Comparison of ENCODE assay signal across 8 cellular contexts in the genomic region with DNA sequence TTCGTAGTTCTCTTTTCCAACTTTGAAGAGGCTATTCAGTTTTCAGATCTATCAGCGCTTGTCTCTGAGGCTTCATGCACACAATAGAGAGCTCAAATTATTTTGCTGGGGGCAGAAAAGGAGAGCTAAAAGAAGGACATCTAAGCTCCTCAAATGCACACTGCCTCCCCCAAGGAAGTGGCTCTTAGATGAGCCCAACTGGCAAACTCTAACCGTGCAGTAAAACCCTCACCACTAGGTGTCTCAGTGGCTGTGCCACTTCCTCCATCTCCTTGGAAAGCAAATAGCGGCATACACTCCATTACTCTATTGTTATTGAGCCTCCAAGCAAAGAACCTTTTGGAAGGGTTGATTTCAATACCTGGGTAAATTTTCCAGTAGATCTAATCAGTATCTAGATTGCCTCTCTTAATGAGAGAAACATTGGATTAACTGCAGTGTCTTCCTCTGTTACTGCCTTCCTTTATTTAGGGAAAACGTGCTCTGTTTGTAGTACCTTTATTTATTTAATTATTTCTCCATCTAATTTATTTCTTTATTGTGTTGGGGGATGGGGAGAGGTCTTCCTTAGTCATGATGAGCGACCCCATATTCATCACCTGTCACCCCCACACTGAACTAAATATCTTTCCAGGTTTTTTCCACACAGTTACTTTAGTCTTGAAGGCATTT.
DNase-seq lines count a peak whose midpoint lies in the region; ATAC-seq and TF ChIP-seq lines count a peak whose summit lies in the region.

No MANE protein-coding gene starts in this region.

- CTCF ChIA-PET in HEK293T (lab: Yijun Ruan, JAX), result interaction anchor here (0.5 to 1.6 kb wide), 7 partner anchors 9 to 168 kb away, joined by 3 to 9 read pairs (median 4); partner anchors contain the start of gene SFPQ

- H3K4me3 ChIP-seq in astrocyte of the spinal cord (ENCODE audit: low read depth, low read length) (no peak overlapping the region), skeletal muscle cell (ENCODE audit: low read depth, low read length) (no peak overlapping the region)

- TF ChIP-seq CTCF in astrocyte of the spinal cord (IDR thresholded peaks at IDR 0.05; ENCODE audit: low read depth, low read length), result peak; percentile 94

- POLR2A ChIA-PET in HEK293T (lab: Yijun Ruan, JAX), result interaction anchor here (1.1 to 1.7 kb wide), 2 partner anchors 9 to 567 kb away, joined by 4 to 17 read pairs; partner anchors contain the start of genes CLSPN and SFPQ

- no peak for ATAC-seq in HG03439 (IDR thresholded peaks at IDR 0.05; ENCODE audit: unreplicated experiment)

- DNase-seq in DMS53 treated with DMSO at 0.1 percent for 48 hours (lab: John Stamatoyannopoulos, UW; ENCODE audit: unreplicated experiment) (peak; percentile 84), HEK293T (ENCODE audit: extremely low spot score) (peak; percentile 70), NCI-H1930 (lab: John Stamatoyannopoulos, UW) (peak; percentile 80 to 81), T-helper 9 cell (peak; percentile 43), astrocyte of the spinal cord (ENCODE audit: low read depth, low spot score) (peak; percentile 88), hypothalamus (lab: John Stamatoyannopoulos, UW) (peak in 40 of 51 donors; percentile 1 to 79 (median 42)), skeletal muscle cell (ENCODE audit: low read depth) (peak; percentile 39)

- in situ Hi-C loops in astrocyte of the spinal cord (cut with HindIII; ENCODE audit: low sequenced_read_pairs), result no loop called here

TF ChIP-seq in HEK293T, 16 proteins besides CTCF, POLR2A, EP300 and RAD21:
- TF ChIP-seq LEF1 (IDR thresholded peaks at IDR 0.05; ENCODE audit: borderline replicate concordance) (no peak), TARDBP (IDR thresholded peaks at IDR 0.05) (no peak), SUZ12 (IDR thresholded peaks at IDR 0.05) (no peak), ARNT (IDR thresholded peaks at IDR 0.05) (no peak), ZNF384 (IDR thresholded peaks at IDR 0.05) (no peak), NFRKB (IDR thresholded peaks at IDR 0.05) (no peak), FOXK2 (IDR thresholded peaks at IDR 0.05) (no peak), BHLHE40 (IDR thresholded peaks at IDR 0.05; ENCODE audit: borderline replicate concordance) (no peak), ELF4 (IDR thresholded peaks at IDR 0.05) (no peak), L3MBTL2 (conservative IDR thresholded peaks at IDR 0.05) (no peak), FOXA1 (IDR thresholded peaks at IDR 0.05) (no peak), SP1 (IDR thresholded peaks at IDR 0.05) (no peak), CTBP1 (IDR thresholded peaks at IDR 0.05; ENCODE audit: borderline replicate concordance) (no peak), FOXM1 (IDR thresholded peaks at IDR 0.05; ENCODE audit: borderline replicate concordance) (no peak)
- TF ChIP-seq, protein P1, sequence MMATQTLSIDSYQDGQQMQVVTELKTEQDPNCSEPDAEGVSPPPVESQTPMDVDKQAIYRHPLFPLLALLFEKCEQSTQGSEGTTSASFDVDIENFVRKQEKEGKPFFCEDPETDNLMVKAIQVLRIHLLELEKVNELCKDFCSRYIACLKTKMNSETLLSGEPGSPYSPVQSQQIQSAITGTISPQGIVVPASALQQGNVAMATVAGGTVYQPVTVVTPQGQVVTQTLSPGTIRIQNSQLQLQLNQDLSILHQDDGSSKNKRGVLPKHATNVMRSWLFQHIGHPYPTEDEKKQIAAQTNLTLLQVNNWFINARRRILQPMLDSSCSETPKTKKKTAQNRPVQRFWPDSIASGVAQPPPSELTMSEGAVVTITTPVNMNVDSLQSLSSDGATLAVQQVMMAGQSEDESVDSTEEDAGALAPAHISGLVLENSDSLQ (IDR thresholded peaks at IDR 0.05), result no peak
